In genomic region chr18:79720359-79720733, GRCh38 we compare ENCODE assay signal across 1 cellular context.
TF ChIP-seq lines count a peak whose summit lies in the region.

No MANE protein-coding gene starts in this region.

TF ChIP-seq in K562, 482 proteins besides CTCF, POLR2A, EP300 and RAD21 (continued from another document and continues in another):
- TF ChIP-seq ZBTB12 (CRISPR knock-in tag; IDR thresholded peaks at IDR 0.05): no peak
- TF ChIP-seq PYGO2 (tag; IDR thresholded peaks at IDR 0.05): no peak
- TF ChIP-seq CBFA2T3 (IDR thresholded peaks at IDR 0.05): no peak
- no peak for TF ChIP-seq POLR2AphosphoS5 (IDR thresholded peaks at IDR 0.05; ENCODE audit: control insufficient read depth, insufficient read depth, low read depth, low read length)
- TF ChIP-seq XRCC3 (IDR thresholded peaks at IDR 0.05): no peak
- TF ChIP-seq, protein P1, sequence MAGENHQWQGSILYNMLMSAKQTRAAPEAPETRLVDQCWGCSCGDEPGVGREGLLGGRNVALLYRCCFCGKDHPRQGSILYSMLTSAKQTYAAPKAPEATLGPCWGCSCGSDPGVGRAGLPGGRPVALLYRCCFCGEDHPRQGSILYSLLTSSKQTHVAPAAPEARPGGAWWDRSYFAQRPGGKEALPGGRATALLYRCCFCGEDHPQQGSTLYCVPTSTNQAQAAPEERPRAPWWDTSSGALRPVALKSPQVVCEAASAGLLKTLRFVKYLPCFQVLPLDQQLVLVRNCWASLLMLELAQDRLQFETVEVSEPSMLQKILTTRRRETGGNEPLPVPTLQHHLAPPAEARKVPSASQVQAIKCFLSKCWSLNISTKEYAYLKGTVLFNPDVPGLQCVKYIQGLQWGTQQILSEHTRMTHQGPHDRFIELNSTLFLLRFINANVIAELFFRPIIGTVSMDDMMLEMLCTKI (IDR thresholded peaks at IDR 0.05; ENCODE audit: partially characterized antibody): no peak
- TF ChIP-seq MTA1 (IDR thresholded peaks at IDR 0.05; ENCODE audit: borderline replicate concordance): no peak
- no peak for TF ChIP-seq ARID1B (IDR thresholded peaks at IDR 0.05)
- no peak for TF ChIP-seq MIER1 (IDR thresholded peaks at IDR 0.05; ENCODE audit: low read depth)
- no peak for TF ChIP-seq KLF1 (tag; IDR thresholded peaks at IDR 0.05)
- TF ChIP-seq, protein P2, sequence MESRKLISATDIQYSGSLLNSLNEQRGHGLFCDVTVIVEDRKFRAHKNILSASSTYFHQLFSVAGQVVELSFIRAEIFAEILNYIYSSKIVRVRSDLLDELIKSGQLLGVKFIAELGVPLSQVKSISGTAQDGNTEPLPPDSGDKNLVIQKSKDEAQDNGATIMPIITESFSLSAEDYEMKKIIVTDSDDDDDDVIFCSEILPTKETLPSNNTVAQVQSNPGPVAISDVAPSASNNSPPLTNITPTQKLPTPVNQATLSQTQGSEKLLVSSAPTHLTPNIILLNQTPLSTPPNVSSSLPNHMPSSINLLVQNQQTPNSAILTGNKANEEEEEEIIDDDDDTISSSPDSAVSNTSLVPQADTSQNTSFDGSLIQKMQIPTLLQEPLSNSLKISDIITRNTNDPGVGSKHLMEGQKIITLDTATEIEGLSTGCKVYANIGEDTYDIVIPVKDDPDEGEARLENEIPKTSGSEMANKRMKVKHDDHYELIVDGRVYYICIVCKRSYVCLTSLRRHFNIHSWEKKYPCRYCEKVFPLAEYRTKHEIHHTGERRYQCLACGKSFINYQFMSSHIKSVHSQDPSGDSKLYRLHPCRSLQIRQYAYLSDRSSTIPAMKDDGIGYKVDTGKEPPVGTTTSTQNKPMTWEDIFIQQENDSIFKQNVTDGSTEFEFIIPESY (CRISPR knock-in tag; IDR thresholded peaks at IDR 0.05): peak; percentile 100
- no peak for TF ChIP-seq DPF2 (IDR thresholded peaks at IDR 0.05)
- TF ChIP-seq CBX3 (IDR thresholded peaks at IDR 0.05; ENCODE audit: borderline replicate concordance in 1 of 2, low read length in 2 of 2): peak in 1 of 2 experiments; percentile 42; a peak in 1 of 3 replicates
- TF ChIP-seq, protein P3, sequence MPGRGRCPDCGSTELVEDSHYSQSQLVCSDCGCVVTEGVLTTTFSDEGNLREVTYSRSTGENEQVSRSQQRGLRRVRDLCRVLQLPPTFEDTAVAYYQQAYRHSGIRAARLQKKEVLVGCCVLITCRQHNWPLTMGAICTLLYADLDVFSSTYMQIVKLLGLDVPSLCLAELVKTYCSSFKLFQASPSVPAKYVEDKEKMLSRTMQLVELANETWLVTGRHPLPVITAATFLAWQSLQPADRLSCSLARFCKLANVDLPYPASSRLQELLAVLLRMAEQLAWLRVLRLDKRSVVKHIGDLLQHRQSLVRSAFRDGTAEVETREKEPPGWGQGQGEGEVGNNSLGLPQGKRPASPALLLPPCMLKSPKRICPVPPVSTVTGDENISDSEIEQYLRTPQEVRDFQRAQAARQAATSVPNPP (IDR thresholded peaks at IDR 0.05; ENCODE audit: borderline replicate concordance, insufficient read depth, insufficient read length): no peak
- no peak for TF ChIP-seq BDP1 (IDR thresholded peaks at IDR 0.05; ENCODE audit: insufficient read depth, insufficient read length)
- no peak for TF ChIP-seq ZNF121 (CRISPR knock-in tag; conservative IDR thresholded peaks at IDR 0.05)
- TF ChIP-seq SP2 (IDR thresholded peaks at IDR 0.05; ENCODE audit: extremely low read depth, low read depth, low read length, poor library complexity, severe bottlenecking): no peak
- TF ChIP-seq CREB1 (IDR thresholded peaks at IDR 0.05): peak; percentile 74
- TF ChIP-seq CREB1 (CRISPR knock-in tag; IDR thresholded peaks at IDR 0.05): peak; percentile 92
- TF ChIP-seq JUNB (CRISPR knock-in tag; conservative IDR thresholded peaks at IDR 0.05): peak; percentile 70; the same call in 1 of the 2 replicates
- TF ChIP-seq NR3C1 (CRISPR knock-in tag; IDR thresholded peaks at IDR 0.05): no peak
- no peak for TF ChIP-seq ZFPM2 (CRISPR knock-in tag; IDR thresholded peaks at IDR 0.05)
- TF ChIP-seq, protein P4, sequence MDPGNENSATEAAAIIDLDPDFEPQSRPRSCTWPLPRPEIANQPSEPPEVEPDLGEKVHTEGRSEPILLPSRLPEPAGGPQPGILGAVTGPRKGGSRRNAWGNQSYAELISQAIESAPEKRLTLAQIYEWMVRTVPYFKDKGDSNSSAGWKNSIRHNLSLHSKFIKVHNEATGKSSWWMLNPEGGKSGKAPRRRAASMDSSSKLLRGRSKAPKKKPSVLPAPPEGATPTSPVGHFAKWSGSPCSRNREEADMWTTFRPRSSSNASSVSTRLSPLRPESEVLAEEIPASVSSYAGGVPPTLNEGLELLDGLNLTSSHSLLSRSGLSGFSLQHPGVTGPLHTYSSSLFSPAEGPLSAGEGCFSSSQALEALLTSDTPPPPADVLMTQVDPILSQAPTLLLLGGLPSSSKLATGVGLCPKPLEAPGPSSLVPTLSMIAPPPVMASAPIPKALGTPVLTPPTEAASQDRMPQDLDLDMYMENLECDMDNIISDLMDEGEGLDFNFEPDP (CRISPR knock-in tag; IDR thresholded peaks at IDR 0.05): no peak
- TF ChIP-seq BRF1 (IDR thresholded peaks at IDR 0.05; ENCODE audit: borderline replicate concordance, extremely low read depth, insufficient read length): no peak
- TF ChIP-seq MAZ (CRISPR knock-in tag; conservative IDR thresholded peaks at IDR 0.05 in 1 of 2, IDR thresholded peaks at IDR 0.05 in 1 of 2): no peak
- no peak for TF ChIP-seq ZNF561 (CRISPR knock-in tag; conservative IDR thresholded peaks at IDR 0.05)
- no peak for TF ChIP-seq FOSL1 (tag; conservative IDR thresholded peaks at IDR 0.05)
- TF ChIP-seq U2AF1 (optimal IDR thresholded peaks at IDR 0.05; ENCODE audit: low read depth, low read length): no peak
- TF ChIP-seq CUX1 (CRISPR knock-in tag; IDR thresholded peaks at IDR 0.05): no peak
- no peak for TF ChIP-seq RBBP5 (IDR thresholded peaks at IDR 0.05; ENCODE audit: borderline replicate concordance, insufficient read depth, low read length, poor library complexity, severe bottlenecking)
- TF ChIP-seq ZNF133 (CRISPR knock-in tag; IDR thresholded peaks at IDR 0.05): no peak
- no peak for TF ChIP-seq KAT2B (IDR thresholded peaks at IDR 0.05; ENCODE audit: low read depth, low read length)
- TF ChIP-seq NCOA2 (IDR thresholded peaks at IDR 0.05; ENCODE audit: partially characterized antibody in 2 of 2): no peak
- no peak for TF ChIP-seq RBFOX2 (IDR thresholded peaks at IDR 0.05; ENCODE audit: low read depth, low read length)
- TF ChIP-seq, protein P5, sequence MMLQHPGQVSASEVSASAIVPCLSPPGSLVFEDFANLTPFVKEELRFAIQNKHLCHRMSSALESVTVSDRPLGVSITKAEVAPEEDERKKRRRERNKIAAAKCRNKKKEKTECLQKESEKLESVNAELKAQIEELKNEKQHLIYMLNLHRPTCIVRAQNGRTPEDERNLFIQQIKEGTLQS (IDR thresholded peaks at IDR 0.05): peak; percentile 87
- TF ChIP-seq, protein P5 (CRISPR knock-in tag; conservative IDR thresholded peaks at IDR 0.05): no peak
- TF ChIP-seq PHTF2 (CRISPR knock-in tag; IDR thresholded peaks at IDR 0.05): no peak
- TF ChIP-seq ZNF586 (CRISPR knock-in tag; conservative IDR thresholded peaks at IDR 0.05): no peak
- TF ChIP-seq RBM15 (IDR thresholded peaks at IDR 0.05; ENCODE audit: insufficient read depth, low read length): no peak
- no peak for TF ChIP-seq STAT5B (CRISPR knock-in tag; IDR thresholded peaks at IDR 0.05)
- no peak for TF ChIP-seq HMBOX1 (IDR thresholded peaks at IDR 0.05)
- no peak for TF ChIP-seq BHLHE40 (IDR thresholded peaks at IDR 0.05; ENCODE audit: low read length)
- no peak for TF ChIP-seq ZNF280A (IDR thresholded peaks at IDR 0.05; ENCODE audit: low read depth, partially characterized antibody)
- no peak for TF ChIP-seq POLR2G (IDR thresholded peaks at IDR 0.05; ENCODE audit: low read depth, low read length)
- no peak for TF ChIP-seq ZNF644 (tag; IDR thresholded peaks at IDR 0.05; ENCODE audit: low read depth)
- no peak for TF ChIP-seq THRAP3 (IDR thresholded peaks at IDR 0.05; ENCODE audit: borderline replicate concordance)
- no peak for TF ChIP-seq SMARCA5 (IDR thresholded peaks at IDR 0.05)
- TF ChIP-seq JUN (IDR thresholded peaks at IDR 0.05; ENCODE audit: borderline replicate concordance, low read depth, low read length): no peak
- peak; percentile 93 for TF ChIP-seq JUN (CRISPR knock-in tag; IDR thresholded peaks at IDR 0.05; ENCODE audit: borderline replicate concordance)
- TF ChIP-seq, protein P6, sequence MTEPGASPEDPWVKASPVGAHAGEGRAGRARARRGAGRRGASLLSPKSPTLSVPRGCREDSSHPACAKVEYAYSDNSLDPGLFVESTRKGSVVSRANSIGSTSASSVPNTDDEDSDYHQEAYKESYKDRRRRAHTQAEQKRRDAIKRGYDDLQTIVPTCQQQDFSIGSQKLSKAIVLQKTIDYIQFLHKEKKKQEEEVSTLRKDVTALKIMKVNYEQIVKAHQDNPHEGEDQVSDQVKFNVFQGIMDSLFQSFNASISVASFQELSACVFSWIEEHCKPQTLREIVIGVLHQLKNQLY (CRISPR knock-in tag; conservative IDR thresholded peaks at IDR 0.05): no peak
- no peak for TF ChIP-seq E2F4 (CRISPR knock-in tag; IDR thresholded peaks at IDR 0.05; ENCODE audit: low read depth)
- no peak for TF ChIP-seq ZNF197 (CRISPR knock-in tag; IDR thresholded peaks at IDR 0.05; ENCODE audit: low read depth)
